Comparison of ENCODE assay signal across 27 cellular contexts in the genomic region with DNA sequence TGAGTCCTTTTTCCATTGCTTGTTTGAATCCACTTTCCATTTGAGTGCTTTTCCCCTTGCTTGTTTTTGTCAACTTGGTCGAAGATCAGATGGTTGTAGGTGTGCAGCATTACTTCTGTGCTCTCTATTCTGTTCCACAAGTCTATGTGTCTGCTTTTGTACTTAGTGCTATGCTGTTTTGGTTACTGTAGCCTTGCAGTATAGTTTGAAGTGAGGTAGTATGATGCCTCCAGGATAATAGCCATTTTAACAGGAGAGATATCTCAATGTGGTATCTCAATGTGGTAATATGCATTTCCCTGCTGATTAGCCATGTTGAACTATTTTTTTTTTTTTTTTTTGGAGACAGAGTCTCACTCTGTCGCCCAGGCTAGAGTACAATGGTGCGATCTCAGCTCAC. TPM values are rescaled to one million over a fixed set of nuclear protein-coding genes. Genes with fewer than 3 reads are reported as not detected.
DNase-seq lines count a peak whose midpoint lies in the region; ATAC-seq, FAIRE-seq and TF ChIP-seq lines count a peak whose summit lies in the region.
"Had no signal": no experiment of that assay in that cellular context is flagged by ENCODE, and none has a peak within 500 bp of the region (broad histone marks: within the 10 kb centered on the region; RNA-seq: fewer than 3 reads in every experiment).

No MANE protein-coding gene starts in this region.

- H2AFZ ChIP-seq in K562 (ENCODE audit: low read depth, low read length), result no peak overlapping the region
- no peak overlapping the region for H2AFZ ChIP-seq in HepG2 (ENCODE audit: low read length)

- ATAC-seq in activated CD8-positive, alpha-beta memory T cell treated with anti-CD3 and anti-CD28 coated beads, Interleukin-2, amount 10 ng/mL, durations not matched to agents 7 days and 5 days, result peak; percentile 16
- no peak for ATAC-seq in K562
- no peak for ATAC-seq in HepG2

- H3K9me3 ChIP-seq in K562 (replicated peaks; ENCODE audit: control insufficient read depth, insufficient read depth, low read depth, low read length) (no peaks in the 10 kb centered on the region), HepG2 (ENCODE audit: low read length) (no peaks in the 10 kb centered on the region)

- CTCF ChIA-PET in activated CD8-positive, alpha-beta memory T cell treated with anti-CD3 and anti-CD28 coated beads, Interleukin-2, amount 10 ng/mL, durations not matched to agents 7 days and 5 days (lab: Charles Lee), result interaction anchor here (1.4 to 1.7 kb wide), 2 partner anchors 12 to 13 kb away, joined by 4 read pairs; no protein-coding TSS in a partner anchor
- CTCF ChIA-PET in K562 (lab: Yijun Ruan, JAX; ENCODE audit: low intra/inter-chr PET ratio) (no interaction called here), HepG2 (lab: Yijun Ruan, JAX; ENCODE audit: low intra/inter-chr PET ratio, low total read pairs) (no interaction called here)

- H3K27ac ChIP-seq in K562 (ENCODE audit: extremely low read depth, low read depth, low read length), result no peak overlapping the region
- no peak overlapping the region for H3K27ac ChIP-seq in HepG2 (ENCODE audit: extremely low read length, insufficient read depth, low read length)
- H3K27ac ChIP-seq: BLaER1, RWPE1 had no signal

- H3K4me1 ChIP-seq in K562 (replicated peaks in 1 of 2; ENCODE audit: control insufficient read depth in 2 of 2, insufficient read depth in 2 of 2, low read length in 2 of 2) (no peaks in the 10 kb centered on the region), HepG2 (ENCODE audit: insufficient read depth, low read length) (no peaks in the 10 kb centered on the region)
- H3K4me1 ChIP-seq: BLaER1 had no signal

- H3K79me2 ChIP-seq in K562 (ENCODE audit: control insufficient read depth, insufficient read depth, low read length), result peaks cover 4% of the 10 kb centered on the region; the same call in 2 of the 3 replicates
- H3K79me2 ChIP-seq in HepG2 (ENCODE audit: insufficient read depth, low read length), result no peaks in the 10 kb centered on the region

- H3K9ac ChIP-seq in K562 (ENCODE audit: insufficient read depth in 1 of 2, low read depth in 2 of 2, low read length in 2 of 2), result no peak overlapping the region
- no peak overlapping the region for H3K9ac ChIP-seq in HepG2 (ENCODE audit: insufficient read depth, low read depth, low read length)
- H3K9ac ChIP-seq: BLaER1 had no signal

- WGBS in K562 (ENCODE audit: insufficient coverage, low coverage, missing lambda C conversion rate), result 98% methylated on average over 3 of the region's 3 CpGs
- WGBS in HepG2 (ENCODE audit: low lambda C conversion rate), result 99% methylated on average over 3 of the region's 3 CpGs

- H4K20me1 ChIP-seq in K562 (replicated peaks; ENCODE audit: control insufficient read depth, insufficient read depth, low read length) (no peaks in the 10 kb centered on the region), HepG2 (ENCODE audit: insufficient read depth, low read length) (no peaks in the 10 kb centered on the region)
- H4K20me1 ChIP-seq: BLaER1 had no signal

- intact Hi-C loops in K562 (cut with micrococcal nuclease) (no loop called here), HepG2 (cut with micrococcal nuclease; ENCODE audit: unreplicated experiment) (no loop called here)

- H3K4me2 ChIP-seq in K562 (ENCODE audit: insufficient read depth, low read length), result no peak overlapping the region
- H3K4me2 ChIP-seq in HepG2 (ENCODE audit: low read depth, low read length), result no peak overlapping the region
- H3K4me2 ChIP-seq: BLaER1 had no signal

- H3K27me3 ChIP-seq in K562 (ENCODE audit: control insufficient read depth in 2 of 2, insufficient read depth in 2 of 2, low read length in 2 of 2), result no peaks in the 10 kb centered on the region
- no peaks in the 10 kb centered on the region for H3K27me3 ChIP-seq in HepG2 (ENCODE audit: control insufficient read depth in 1 of 2, insufficient read depth in 2 of 2, low read length in 2 of 2)
- H3K27me3 ChIP-seq: BLaER1 had no signal

- H3K27ac Mint-ChIP-seq in activated CD8-positive, alpha-beta memory T cell treated with anti-CD3 and anti-CD28 coated beads, Interleukin-2, amount 10 ng/mL, durations not matched to agents 7 days and 5 days, result no peak overlapping the region
- H3K27ac Mint-ChIP-seq in T-helper 1 cell treated with Interleukin-12 subunit alpha and Interleukin-12 subunit beta and Interleukin-4 antibody, amounts not matched to agents 30 μg/mL and 1 μg/mL, for 36 hours, result peak overlapping the region; percentile 35

- no peak for TF ChIP-seq POLR2A in GM12892 (IDR thresholded peaks at IDR 0.05; ENCODE audit: low read depth, low read length)
- no peak for TF ChIP-seq POLR2A in K562 (conservative IDR thresholded peaks at IDR 0.05)
- TF ChIP-seq POLR2A in HepG2 (IDR thresholded peaks at IDR 0.05; ENCODE audit: insufficient read depth in 1 of 2, low read depth in 2 of 2, low read length in 2 of 2), result no peak

- peaks cover 76% of the 10 kb centered on the region for H3K36me3 Mint-ChIP-seq in activated CD8-positive, alpha-beta memory T cell treated with anti-CD3 and anti-CD28 coated beads, Interleukin-2, amount 10 ng/mL, durations not matched to agents 7 days and 5 days
- H3K36me3 Mint-ChIP-seq in T-helper 1 cell treated with Interleukin-12 subunit alpha and Interleukin-12 subunit beta and Interleukin-4 antibody, amounts not matched to agents 30 μg/mL and 1 μg/mL, for 36 hours (ENCODE audit: low read depth), result peaks cover 53% of the 10 kb centered on the region

- TF ChIP-seq CTCF in K562 (IDR thresholded peaks at IDR 0.05 in 2 of 3, conservative IDR thresholded peaks at IDR 0.05 in 1 of 3; ENCODE audit: insufficient read depth in 2 of 3, low read depth in 1 of 3, low read length in 3 of 3) (no peak), HepG2 (CRISPR knock-in tag; IDR thresholded peaks at IDR 0.05) (no peak)

- H3K36me3 ChIP-seq in K562 (ENCODE audit: control insufficient read depth, insufficient read depth, low read length) (peaks cover 54% of the 10 kb centered on the region), HepG2 (replicated peaks in 1 of 2; ENCODE audit: control insufficient read depth in 1 of 2, insufficient read depth in 2 of 2, low read length in 2 of 2) (peaks cover 0 to 8% of the 10 kb centered on the region in 2 experiments; a peak in 2 of 5 replicates)

- H3K4me3 ChIP-seq in K562, result no peak overlapping the region
- H3K4me3 ChIP-seq in HepG2 (replicated peaks in 1 of 3; ENCODE audit: insufficient read depth in 1 of 3, low read depth in 2 of 3, low read length in 3 of 3), result no peak overlapping the region
- H3K4me3 ChIP-seq: BLaER1 had no signal

- H3K9me3 Mint-ChIP-seq in activated CD8-positive, alpha-beta memory T cell treated with anti-CD3 and anti-CD28 coated beads, Interleukin-2, amount 10 ng/mL, durations not matched to agents 7 days and 5 days (ENCODE audit: low read depth), result peaks cover 16% of the 10 kb centered on the region
- peaks cover 8% of the 10 kb centered on the region for H3K9me3 Mint-ChIP-seq in T-helper 1 cell treated with Interleukin-12 subunit alpha and Interleukin-12 subunit beta and Interleukin-4 antibody, amounts not matched to agents 30 μg/mL and 1 μg/mL, for 36 hours

- FAIRE-seq in GM12892 (lab: Jason Lieb, UNC) (peak; percentile 9), K562 (lab: Jason Lieb, UNC) (no peak), HepG2 (lab: Jason Lieb, UNC) (no peak)
- FAIRE-seq: A204.1, D721Med, GM12891, GM19239, H54 had no signal

- TF ChIP-seq RAD21 in K562 (CRISPR knock-in tag; conservative IDR thresholded peaks at IDR 0.05 in 1 of 2, IDR thresholded peaks at IDR 0.05 in 1 of 2) (no peak), HepG2 (CRISPR knock-in tag; IDR thresholded peaks at IDR 0.05) (no peak)

- peaks cover 22% of the 10 kb centered on the region for H3K4me1 Mint-ChIP-seq in activated CD8-positive, alpha-beta memory T cell treated with anti-CD3 and anti-CD28 coated beads, Interleukin-2, amount 10 ng/mL, durations not matched to agents 7 days and 5 days
- peaks cover 10% of the 10 kb centered on the region for H3K4me1 Mint-ChIP-seq in T-helper 1 cell treated with Interleukin-12 subunit alpha and Interleukin-12 subunit beta and Interleukin-4 antibody, amounts not matched to agents 30 μg/mL and 1 μg/mL, for 36 hours (ENCODE audit: low read depth)

- in situ Hi-C loops in K562 (cut with MboI) (no loop called here), HepG2 (cut with HindIII; ENCODE audit: extremely low pct_ligation_motif_present, low pct_unique_long_range_greater_than_20kb) (no loop called here)

- DNase-seq in activated CD8-positive, alpha-beta memory T cell treated with anti-CD3 and anti-CD28 coated beads, Interleukin-2, amount 10 ng/mL, durations not matched to agents 7 days and 5 days, result no peak
- no peak for DNase-seq in activated CD8-positive, alpha-beta memory T cell treated with anti-CD3 and anti-CD28 coated beads for 24 hours
- DNase-seq in GM12892 (ENCODE audit: insufficient read length), result no peak
- no peak for DNase-seq in K562 (ENCODE audit: extremely low read depth in 1 of 4, low spot score in 3 of 4)
- no peak for DNase-seq in middle frontal gyrus (ENCODE audit: extremely low spot score, low spot score)
- DNase-seq in HepG2 (ENCODE audit: low spot score), result no peak
- DNase-seq in DMS153 treated with DMSO at 0.1 percent for 48 hours (lab: John Stamatoyannopoulos, UW; ENCODE audit: unreplicated experiment), result no peak
- DNase-seq: CD4-positive, CD25-positive, alpha-beta regulatory T cell; DMS53; GDM1; Kasumi-1; MM.1S; NCI-H2029 treated with DMSO at 0.1 percent for 48 hours; NCI-H446 treated with DMSO at 0.1 percent for 48 hours; NCI-H526 treated with DMSO at 0.1 percent for 48 hours; SHP77 had no signal

- TF ChIP-seq EP300 in K562 (IDR thresholded peaks at IDR 0.05; ENCODE audit: low read length) (no peak), HepG2 (IDR thresholded peaks at IDR 0.05; ENCODE audit: low read depth in 2 of 2, low read length in 2 of 2) (no peak), HepG2 (CRISPR knock-in tag; IDR thresholded peaks at IDR 0.05; ENCODE audit: borderline replicate concordance) (no peak)

- no peaks in the 10 kb centered on the region for H3K27me3 Mint-ChIP-seq in activated CD8-positive, alpha-beta memory T cell treated with anti-CD3 and anti-CD28 coated beads, Interleukin-2, amount 10 ng/mL, durations not matched to agents 7 days and 5 days
- no peaks in the 10 kb centered on the region for H3K27me3 Mint-ChIP-seq in T-helper 1 cell treated with Interleukin-12 subunit alpha and Interleukin-12 subunit beta and Interleukin-4 antibody, amounts not matched to agents 30 μg/mL and 1 μg/mL, for 36 hours (ENCODE audit: low read depth)
- H3K27me3 Mint-ChIP-seq: CD4-positive, CD25-positive, alpha-beta regulatory T cell had no signal

- BruUV-seq in K562 (replicated peaks; lab: Mats Ljungman, UMichigan) (no TSS peak), HepG2 (replicated peaks; lab: Mats Ljungman, UMichigan) (no TSS peak)

- H3K4me3 Mint-ChIP-seq in activated CD8-positive, alpha-beta memory T cell treated with anti-CD3 and anti-CD28 coated beads, Interleukin-2, amount 10 ng/mL, durations not matched to agents 7 days and 5 days, result no peak overlapping the region
- no peak overlapping the region for H3K4me3 Mint-ChIP-seq in T-helper 1 cell treated with Interleukin-12 subunit alpha and Interleukin-12 subunit beta and Interleukin-4 antibody, amounts not matched to agents 30 μg/mL and 1 μg/mL, for 36 hours
- H3K4me3 Mint-ChIP-seq: CD4-positive, CD25-positive, alpha-beta regulatory T cell had no signal

- H3K9me1 ChIP-seq in K562 (ENCODE audit: control insufficient read depth, insufficient read depth, low read length), result no peaks in the 10 kb centered on the region

- POLR2A ChIA-PET in K562 (lab: Yijun Ruan, JAX) (no interaction called here), HepG2 (lab: Yijun Ruan, JAX) (no interaction called here)

RNA-seq across cellular contexts. Expression of a gene that starts 16.7 kb away (rescaled TPM):
- not detected for total RNA-seq in activated CD8-positive, alpha-beta memory T cell treated with anti-CD3 and anti-CD28 coated beads, Interleukin-2, amount 10 ng/mL, durations not matched to agents 7 days and 5 days
- 0.30 TPM for polyA plus RNA-seq in GM12892 (2012; ENCODE audit: missing spikeins)
- not detected in 2 replicates for total RNA-seq in K562 (2011; cell fraction: chromatin; rRNA removed; ENCODE audit: low replicate concordance)
- total RNA-seq in K562 (2011; cell fraction: nucleolus; rRNA removed), result not detected in 2 replicates
- not detected in 2 replicates for total RNA-seq in K562 (2011; cell fraction: nucleoplasm; rRNA removed)
- total RNA-seq in K562 (2014; rRNA removed) (not detected in 2 replicates), K562 (2014; rRNA removed; fragmentation: Illumina TruSeq; extraction: Trizol) (not detected in 2 replicates), K562 (2015; rRNA removed; fragmentation: Illumina TruSeq; extraction: Trizol) (not detected in 2 replicates), K562 (2021) (not detected in 2 replicates), HepG2 (2016; rRNA removed; fragmentation: Illumina TruSeq; extraction: Trizol) (not detected in 2 replicates)
- polyA plus RNA-seq in K562 (2011; rRNA removed) (not detected in 2 replicates), K562 (2014; fragmentation: Illumina TruSeq; extraction: Trizol) (not detected in 2 replicates), K562 (2014; fragmentation: Nextera tagmentation; extraction: Ambion mirVana) (under 1 TPM; 0.22 to 0.25 TPM), K562 (2014; rRNA removed) (not detected in 2 replicates), HepG2 (2011; rRNA removed) (0.09 TPM in 1 of 2 replicates, not detected in the other)
- not detected in 2 replicates for polyA plus RNA-seq in K562 (2011; cell fraction: cytosol; rRNA removed)
- polyA plus RNA-seq in K562 (2011; cell fraction: nucleus; rRNA removed), result not detected in 2 replicates
- 0.12 and 0.15 TPM in 2 replicates for polyA plus RNA-seq in K562 (2012)
- not detected in 2 replicates for polyA minus RNA-seq in K562 (2011; rRNA and poly(A)+ RNA removed)
- polyA minus RNA-seq in K562 (2011; cell fraction: cytosol; rRNA and poly(A)+ RNA removed), result not detected in 2 replicates
- not detected in 2 replicates for polyA minus RNA-seq in K562 (2011; cell fraction: nucleus; rRNA and poly(A)+ RNA removed)
- total RNA-seq in HepG2 (2016; cell fraction: cytosol; rRNA removed; fragmentation: Illumina TruSeq; extraction: Trizol; ENCODE audit: low read depth), result not detected in 2 replicates
- total RNA-seq in HepG2 (2016; cell fraction: insoluble cytoplasmic fraction; rRNA removed; fragmentation: Illumina TruSeq; extraction: Trizol), result not detected in 2 replicates
- total RNA-seq in HepG2 (2016; cell fraction: membrane; rRNA removed; fragmentation: Illumina TruSeq; extraction: Trizol), result not detected in 2 replicates
- not detected in 2 replicates for total RNA-seq in HepG2 (2016; cell fraction: nucleus; rRNA removed; fragmentation: Illumina TruSeq; extraction: Trizol)
- polyA plus RNA-seq in HepG2 (2011; cell fraction: cytosol; rRNA removed), result not detected in 2 replicates
- polyA plus RNA-seq in HepG2 (2011; cell fraction: nucleus; rRNA removed), result not detected in 2 replicates
- 0.11 TPM in 1 of 2 replicates, not detected in the other for polyA plus RNA-seq in HepG2 (2012)
- polyA plus RNA-seq in HepG2 (2016; cell fraction: cytosol; fragmentation: Illumina TruSeq; extraction: Trizol; ENCODE audit: low read depth), result not detected in 2 replicates
- not detected in 2 replicates for polyA plus RNA-seq in HepG2 (2016; cell fraction: insoluble cytoplasmic fraction; fragmentation: Illumina TruSeq; extraction: Trizol; ENCODE audit: low read depth)
- polyA plus RNA-seq in HepG2 (2016; cell fraction: membrane; fragmentation: Illumina TruSeq; extraction: Trizol; ENCODE audit: low read depth), result not detected in 2 replicates
- not detected in 2 replicates for polyA plus RNA-seq in HepG2 (2016; cell fraction: nucleus; fragmentation: Illumina TruSeq; extraction: Trizol; ENCODE audit: insufficient read depth, low read depth)
- 0.33 TPM in 1 of 2 replicates, not detected in the other for polyA minus RNA-seq in HepG2 (2011; rRNA and poly(A)+ RNA removed; ENCODE audit: low replicate concordance)
- not detected in 2 replicates for polyA minus RNA-seq in HepG2 (2011; cell fraction: cytosol; rRNA and poly(A)+ RNA removed)
- not detected in 2 replicates for polyA minus RNA-seq in HepG2 (2011; cell fraction: nucleus; rRNA and poly(A)+ RNA removed)
- total RNA-seq: CD4-positive, CD25-positive, alpha-beta regulatory T cell; HT-29; SK-MEL-5 had no signal
- polyA plus RNA-seq: AG04450; CD4-positive, CD25-positive, alpha-beta regulatory T cell had no signal

RNA-seq across cellular contexts. Expression of a gene that starts 38.9 kb away (rescaled TPM):
- total RNA-seq in activated CD8-positive, alpha-beta memory T cell treated with anti-CD3 and anti-CD28 coated beads, Interleukin-2, amount 10 ng/mL, durations not matched to agents 7 days and 5 days, result 100 to 1,000 TPM; 106 to 133 TPM
- polyA plus RNA-seq in GM12892 (2012; ENCODE audit: missing spikeins), result 36.5 TPM
- 48.7 and 145 TPM in 2 replicates for total RNA-seq in K562 (2011; cell fraction: chromatin; rRNA removed; ENCODE audit: low replicate concordance)
- total RNA-seq in K562 (2011; cell fraction: nucleolus; rRNA removed), result 27.3 and 34.2 TPM in 2 replicates
- 59.7 and 90.7 TPM in 2 replicates for total RNA-seq in K562 (2011; cell fraction: nucleoplasm; rRNA removed)
- total RNA-seq in K562 (2014; rRNA removed), result 62.6 and 71.9 TPM in 2 replicates
- total RNA-seq in K562 (2014; rRNA removed; fragmentation: Illumina TruSeq; extraction: Trizol), result 103 and 115 TPM in 2 replicates
- total RNA-seq in K562 (2015; rRNA removed; fragmentation: Illumina TruSeq; extraction: Trizol), result 87.5 and 88.8 TPM in 2 replicates
- 92.8 and 94.0 TPM in 2 replicates for total RNA-seq in K562 (2021)
- 58.7 and 108 TPM in 2 replicates for polyA plus RNA-seq in K562 (2011; rRNA removed)
- 26.0 and 32.8 TPM in 2 replicates for polyA plus RNA-seq in K562 (2011; cell fraction: cytosol; rRNA removed)
- 29.3 and 30.2 TPM in 2 replicates for polyA plus RNA-seq in K562 (2011; cell fraction: nucleus; rRNA removed)
- polyA plus RNA-seq in K562 (2012), result 65.7 and 70.1 TPM in 2 replicates
- polyA plus RNA-seq in K562 (2014; fragmentation: Illumina TruSeq; extraction: Trizol), result 91.4 and 102 TPM in 2 replicates
- polyA plus RNA-seq in K562 (2014; fragmentation: Nextera tagmentation; extraction: Ambion mirVana), result 10 to 100 TPM; 63.9 to 70.9 TPM
- polyA plus RNA-seq in K562 (2014; rRNA removed), result 68.7 and 74.1 TPM in 2 replicates
- 67.6 and 79.8 TPM in 2 replicates for polyA minus RNA-seq in K562 (2011; rRNA and poly(A)+ RNA removed)
- polyA minus RNA-seq in K562 (2011; cell fraction: cytosol; rRNA and poly(A)+ RNA removed), result 19.7 and 38.1 TPM in 2 replicates
- 40.3 and 46.8 TPM in 2 replicates for polyA minus RNA-seq in K562 (2011; cell fraction: nucleus; rRNA and poly(A)+ RNA removed)
- total RNA-seq in HepG2 (2016; rRNA removed; fragmentation: Illumina TruSeq; extraction: Trizol), result 83.2 and 152 TPM in 2 replicates
- 21.4 and 24.7 TPM in 2 replicates for total RNA-seq in HepG2 (2016; cell fraction: cytosol; rRNA removed; fragmentation: Illumina TruSeq; extraction: Trizol; ENCODE audit: low read depth)
- 81.6 and 154 TPM in 2 replicates for total RNA-seq in HepG2 (2016; cell fraction: insoluble cytoplasmic fraction; rRNA removed; fragmentation: Illumina TruSeq; extraction: Trizol)
- 46.5 and 56.2 TPM in 2 replicates for total RNA-seq in HepG2 (2016; cell fraction: membrane; rRNA removed; fragmentation: Illumina TruSeq; extraction: Trizol)
- total RNA-seq in HepG2 (2016; cell fraction: nucleus; rRNA removed; fragmentation: Illumina TruSeq; extraction: Trizol), result 56.3 and 62.5 TPM in 2 replicates
- 11.0 and 17.8 TPM in 2 replicates for polyA plus RNA-seq in HepG2 (2011; rRNA removed)
- 8.6 and 9.4 TPM in 2 replicates for polyA plus RNA-seq in HepG2 (2011; cell fraction: cytosol; rRNA removed)
- 8.6 and 9.6 TPM in 2 replicates for polyA plus RNA-seq in HepG2 (2011; cell fraction: nucleus; rRNA removed)
- polyA plus RNA-seq in HepG2 (2012), result 10.1 and 24.7 TPM in 2 replicates
- 14.9 and 15.0 TPM in 2 replicates for polyA plus RNA-seq in HepG2 (2016; cell fraction: cytosol; fragmentation: Illumina TruSeq; extraction: Trizol; ENCODE audit: low read depth)
- polyA plus RNA-seq in HepG2 (2016; cell fraction: insoluble cytoplasmic fraction; fragmentation: Illumina TruSeq; extraction: Trizol; ENCODE audit: low read depth), result 102 and 108 TPM in 2 replicates
- 30.1 and 31.3 TPM in 2 replicates for polyA plus RNA-seq in HepG2 (2016; cell fraction: membrane; fragmentation: Illumina TruSeq; extraction: Trizol; ENCODE audit: low read depth)
- polyA plus RNA-seq in HepG2 (2016; cell fraction: nucleus; fragmentation: Illumina TruSeq; extraction: Trizol; ENCODE audit: insufficient read depth, low read depth), result 56.2 and 66.9 TPM in 2 replicates
- 11.3 and 21.3 TPM in 2 replicates for polyA minus RNA-seq in HepG2 (2011; rRNA and poly(A)+ RNA removed; ENCODE audit: low replicate concordance)
- 12.0 and 13.8 TPM in 2 replicates for polyA minus RNA-seq in HepG2 (2011; cell fraction: cytosol; rRNA and poly(A)+ RNA removed)
- 32.1 and 40.6 TPM in 2 replicates for polyA minus RNA-seq in HepG2 (2011; cell fraction: nucleus; rRNA and poly(A)+ RNA removed)
